ENCODE assay signal across 9 cellular contexts in the genomic region with DNA sequence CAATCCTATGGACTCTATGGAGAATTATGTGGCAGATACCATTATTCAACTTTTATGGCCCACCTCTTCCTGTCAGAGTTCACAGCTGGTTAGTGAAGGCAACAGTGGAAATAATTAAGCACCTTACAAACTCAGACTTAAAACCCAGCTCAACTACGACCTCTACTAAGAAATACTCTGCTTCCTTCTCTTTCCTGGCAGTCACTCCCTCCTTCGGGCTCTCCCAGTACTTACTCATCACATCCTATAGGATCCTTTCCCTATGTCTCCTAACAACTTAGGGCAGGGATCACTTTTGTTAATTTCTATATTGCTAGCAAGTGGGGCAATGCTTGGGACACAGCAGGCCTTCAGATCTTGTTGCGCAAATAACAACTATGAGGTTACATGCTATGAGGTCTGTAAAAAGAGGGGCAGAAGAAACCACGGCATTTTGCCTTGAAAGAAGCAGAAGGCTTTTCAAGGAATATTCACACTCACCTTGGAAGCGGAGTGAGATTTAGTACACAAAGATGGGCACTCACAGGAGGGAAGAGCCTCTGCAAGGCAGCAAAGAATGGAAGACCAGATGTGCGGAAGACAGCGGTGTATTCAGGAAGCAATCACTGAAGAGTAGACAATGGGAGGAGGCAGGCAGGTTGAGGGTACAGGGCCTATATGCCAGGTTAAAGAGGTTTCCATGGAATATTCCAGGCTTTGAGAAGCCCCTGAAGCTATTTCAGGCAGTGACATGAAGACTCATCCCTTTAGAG. TPM values are rescaled to one million over a fixed set of nuclear protein-coding genes. Genes with fewer than 3 reads are reported as not detected.
DNase-seq lines count a peak whose midpoint lies in the region; ATAC-seq, FAIRE-seq and TF ChIP-seq lines count a peak whose summit lies in the region.
"Had no signal": no experiment of that assay in that cellular context is flagged by ENCODE, and none has a peak within 500 bp of the region (broad histone marks: within the 10 kb centered on the region; RNA-seq: fewer than 3 reads in every experiment).

No MANE protein-coding gene starts in this region.

- no peak overlapping the region for H2AFZ ChIP-seq in endothelial cell of umbilical vein (ENCODE audit: low read depth, low read length)

- H3K4me3 Mint-ChIP-seq in activated CD4-positive, alpha-beta T cell treated with anti-CD3 and anti-CD28 coated beads, Interleukin-2, amount 10 ng/mL, durations not matched to agents 24 days and 14 days: peak overlapping the region; percentile 85

- dilution Hi-C loops in endothelial cell of umbilical vein (cut with MboI; ENCODE audit: extremely low pct_ligation_motif_present, low sequenced_read_pairs): no loop called here

- H3K27ac Mint-ChIP-seq in activated CD4-positive, alpha-beta T cell treated with anti-CD3 and anti-CD28 coated beads, Interleukin-2, amount 10 ng/mL, durations not matched to agents 24 days and 14 days: peak overlapping the region; percentile 86

- intact Hi-C loops in activated CD4-positive, alpha-beta T cell treated with anti-CD3 and anti-CD28 coated beads, Interleukin-2, amount 10 ng/mL, durations not matched to agents 24 days and 14 days (cut with micrococcal nuclease): loop anchor here (2.0 to 5.0 kb wide), 2 partner anchors 87 to 246 kb away; no protein-coding TSS in a partner anchor
- intact Hi-C loops in endothelial cell of umbilical vein (cut with micrococcal nuclease): loop anchor here (5.0 kb wide), 1 partner anchor 953 kb away; a partner anchor contains a TSS
- intact Hi-C loops in A673 (cut with micrococcal nuclease; ENCODE audit: unreplicated experiment): loop anchor here (5.0 kb wide), 1 partner anchor 108 kb away; no protein-coding TSS in a partner anchor

- no peak for TF ChIP-seq CTCF in endothelial cell of umbilical vein (IDR thresholded peaks at IDR 0.05; ENCODE audit: extremely low read depth in 1 of 2, insufficient read depth in 1 of 2, low read depth in 1 of 2, low read length in 2 of 2)
- TF ChIP-seq CTCF in A673 (conservative IDR thresholded peaks at IDR 0.05; ENCODE audit: low read depth, low read length): no peak

- CTCF ChIA-PET in endothelial cell of umbilical vein (lab: Charles Lee): no interaction called here
- CTCF ChIA-PET in A673 (lab: Charles Lee): no interaction called here

- no peaks in the 10 kb centered on the region for H4K20me1 ChIP-seq in endothelial cell of umbilical vein (replicated peaks; ENCODE audit: control insufficient read depth, extremely low read depth, insufficient read depth, low read length)

- POLR2A ChIA-PET in endothelial cell of umbilical vein (lab: Charles Lee) (no interaction called here), A673 (lab: Charles Lee; ENCODE audit: low non-redundant PET) (no interaction called here)

- no peaks in the 10 kb centered on the region for H3K9me1 ChIP-seq in endothelial cell of umbilical vein (replicated peaks; ENCODE audit: control insufficient read depth, extremely low read depth, insufficient read depth, low read length)

- DNase-seq in activated CD4-positive, alpha-beta T cell treated with anti-CD3 and anti-CD28 coated beads, Interleukin-2, amount 10 ng/mL, durations not matched to agents 24 days and 14 days: peak; percentile 62
- DNase-seq in activated CD4-positive, alpha-beta T cell treated with anti-CD3 and anti-CD28 coated beads, Interleukin-2, amount 50 U/mL, for 48 hours: no peak
- peak; percentile 48 for DNase-seq in NOMO-1 treated with DMSO at 0.1 percent for 48 hours (lab: John Stamatoyannopoulos, UW; ENCODE audit: unreplicated experiment)
- DNase-seq in endothelial cell of umbilical vein (ENCODE audit: low read depth, low spot score): peak; percentile 16
- DNase-seq in small intestine: peak; percentile 66
- DNase-seq in A673 (ENCODE audit: low spot score): no peak
- no peak for DNase-seq in NCI-H1694 (lab: John Stamatoyannopoulos, UW)
- DNase-seq: stimulated activated CD4-positive, alpha-beta T cell treated with anti-CD3 and anti-CD28 coated beads, Interleukin-4, amount 100 ng/mL, for 4 hours had no signal

- no peaks in the 10 kb centered on the region for H3K9me3 Mint-ChIP-seq in activated CD4-positive, alpha-beta T cell treated with anti-CD3 and anti-CD28 coated beads, Interleukin-2, amount 10 ng/mL, durations not matched to agents 24 days and 14 days

- H3K27me3 ChIP-seq in endothelial cell of umbilical vein (ENCODE audit: control insufficient read depth in 2 of 2, insufficient read depth in 2 of 2, low read length in 2 of 2): peaks cover 0 to 2% of the 10 kb centered on the region in 2 experiments
- H3K27me3 ChIP-seq in small intestine (ENCODE audit: control insufficient read depth in 2 of 2, insufficient read depth in 2 of 2, low read length in 2 of 2): no peaks in the 10 kb centered on the region
- H3K27me3 ChIP-seq in A673 (replicated peaks; ENCODE audit: insufficient read depth, low read depth, low read length, poor library complexity): no peaks in the 10 kb centered on the region

- H3K9me3 ChIP-seq in endothelial cell of umbilical vein (replicated peaks; ENCODE audit: control insufficient read depth, insufficient read depth, low read length): no peaks in the 10 kb centered on the region
- H3K9me3 ChIP-seq in small intestine (ENCODE audit: control insufficient read depth, low read depth): no peaks in the 10 kb centered on the region
- H3K9me3 ChIP-seq in A673 (ENCODE audit: low read depth, low read length, poor library complexity, severe bottlenecking): no peaks in the 10 kb centered on the region

- peaks cover 7% of the 10 kb centered on the region for H3K27me3 Mint-ChIP-seq in activated CD4-positive, alpha-beta T cell treated with anti-CD3 and anti-CD28 coated beads, Interleukin-2, amount 10 ng/mL, durations not matched to agents 24 days and 14 days

- H3K4me2 ChIP-seq in endothelial cell of umbilical vein (ENCODE audit: insufficient read depth, low read length): peak overlapping the region; percentile 93

- peaks cover 32% of the 10 kb centered on the region for H3K4me1 Mint-ChIP-seq in activated CD4-positive, alpha-beta T cell treated with anti-CD3 and anti-CD28 coated beads, Interleukin-2, amount 10 ng/mL, durations not matched to agents 24 days and 14 days

- H3K9ac ChIP-seq in endothelial cell of umbilical vein (replicated peaks; ENCODE audit: extremely low read depth, insufficient read depth, low read length): no peak overlapping the region

- H3K36me3 Mint-ChIP-seq in activated CD4-positive, alpha-beta T cell treated with anti-CD3 and anti-CD28 coated beads, Interleukin-2, amount 10 ng/mL, durations not matched to agents 24 days and 14 days (ENCODE audit: low read depth): peaks cover 13% of the 10 kb centered on the region

- FAIRE-seq in endothelial cell of umbilical vein (lab: Jason Lieb, UNC) (peak; percentile 21), small intestine (lab: Jason Lieb, UNC) (no peak)

- H3K4me3 ChIP-seq in endothelial cell of umbilical vein (replicated peaks in 1 of 3; ENCODE audit: insufficient read depth in 1 of 3, low read depth in 1 of 3, low read length in 3 of 3) (no peak overlapping the region), small intestine (ENCODE audit: low read depth in 1 of 2, low read length in 2 of 2) (peak overlapping the region in 1 of 2 donors; percentile 2), A673 (ENCODE audit: low read depth, low read length, poor library complexity, severe bottlenecking) (no peak overlapping the region)

- no peak overlapping the region for H3K27ac ChIP-seq in endothelial cell of umbilical vein (ENCODE audit: insufficient read depth, low read depth, low read length)
- H3K27ac ChIP-seq in small intestine (ENCODE audit: low read depth in 1 of 2, low read length in 1 of 2): peak overlapping the region in 1 of 2 donors; percentile 51
- H3K27ac ChIP-seq in A673 (ENCODE audit: low read depth, low read length, poor library complexity, severe bottlenecking): no peak overlapping the region

- ATAC-seq in GM18873 (IDR thresholded peaks at IDR 0.05; ENCODE audit: low FRiP score, unreplicated experiment): no peak

- H3K79me2 ChIP-seq in endothelial cell of umbilical vein (ENCODE audit: control insufficient read depth, insufficient read depth, low read length): peaks cover 34% of the 10 kb centered on the region

- no TSS peak for BruUV-seq in endothelial cell of umbilical vein (replicated peaks; lab: Mats Ljungman, UMichigan)
- BruUV-seq in A673 (replicated peaks; lab: Mats Ljungman, UMichigan): no TSS peak

- no peaks in the 10 kb centered on the region for H3K36me3 ChIP-seq in endothelial cell of umbilical vein (ENCODE audit: control insufficient read depth in 2 of 2, extremely low read depth in 1 of 2, insufficient read depth in 2 of 2, low read length in 2 of 2)
- no peaks in the 10 kb centered on the region for H3K36me3 ChIP-seq in small intestine (ENCODE audit: control insufficient read depth in 2 of 2, insufficient read depth in 2 of 2, low read length in 2 of 2)
- no peaks in the 10 kb centered on the region for H3K36me3 ChIP-seq in A673 (ENCODE audit: insufficient read depth, low read length, poor library complexity, severe bottlenecking)

- H3K4me1 ChIP-seq in endothelial cell of umbilical vein (ENCODE audit: control insufficient read depth, extremely low read depth, insufficient read depth, low read length) (peaks cover 21% of the 10 kb centered on the region), small intestine (ENCODE audit: control insufficient read depth in 2 of 2, insufficient read depth in 1 of 2, low read depth in 1 of 2, low read length in 1 of 2) (peaks cover 0 to 6% of the 10 kb centered on the region in 2 donors), A673 (ENCODE audit: insufficient read depth, low read length, poor library complexity, severe bottlenecking) (peaks cover 12% of the 10 kb centered on the region)

- WGBS in small intestine, 3 donors: 64 to 77% (median 67%) methylated on average over 7 of the region's 7 CpGs

- no peak for TF ChIP-seq POLR2A in endothelial cell of umbilical vein (IDR thresholded peaks at IDR 0.05; ENCODE audit: low read depth, low read length)

RNA-seq across cellular contexts. Expression of a gene that starts 2.1 kb away (rescaled TPM):
- 40.3 and 40.9 TPM in 2 replicates for total RNA-seq in activated CD4-positive, alpha-beta T cell treated with anti-CD3 and anti-CD28 coated beads, Interleukin-2, amount 10 ng/mL, durations not matched to agents 24 days and 14 days
- total RNA-seq in endothelial cell of umbilical vein (13.1 and 16.2 TPM in 2 replicates), A673 (2021) (15.9 and 19.3 TPM in 2 replicates)
- polyA plus RNA-seq in endothelial cell of umbilical vein (4.1 and 4.6 TPM in 2 replicates), small intestine (10 to 100 TPM; 41.0 to 68.7 (median 41.6) TPM)
- polyA plus RNA-seq in endothelial cell of umbilical vein (2011; cell fraction: cytosol; rRNA removed): 5.4 and 5.7 TPM in 2 replicates
- 4.1 and 8.3 TPM in 2 replicates for polyA plus RNA-seq in endothelial cell of umbilical vein (2011; cell fraction: nucleus; rRNA removed)
- polyA plus RNA-seq in endothelial cell of umbilical vein (2012): 12.3 and 16.2 TPM in 2 replicates
- polyA minus RNA-seq in endothelial cell of umbilical vein: 4.2 and 5.2 TPM in 2 replicates
- 2.8 TPM for polyA minus RNA-seq in endothelial cell of umbilical vein (2011; cell fraction: cytosol; rRNA and poly(A)+ RNA removed)
- 7.3 and 11.8 TPM in 2 replicates for polyA minus RNA-seq in endothelial cell of umbilical vein (2011; cell fraction: nucleus; rRNA and poly(A)+ RNA removed)

Comparison
In these comparisons a context has a peak if more than half of its experiments do, and no peak if none do; other contexts are left out.
1. DNase-seq: peak in activated CD4-positive, alpha-beta T cell treated with anti-CD3 and anti-CD28 coated beads, Interleukin-2, amount 10 ng/mL, durations not matched to agents 24 days and 14 days (single experiment), NOMO-1 treated with DMSO at 0.1 percent for 48 hours (single experiment), endothelial cell of umbilical vein (single experiment) and small intestine (single experiment); none in activated CD4-positive, alpha-beta T cell treated with anti-CD3 and anti-CD28 coated beads, Interleukin-2, amount 50 U/mL, for 48 hours (0 of 2), A673 (single experiment) and NCI-H1694 (single experiment).